Comparison of ENCODE assay signal across 8 cellular contexts in genomic region chr2:36597532-36598377, GRCh38. TPM values are rescaled to one million over a fixed set of nuclear protein-coding genes. Genes with fewer than 3 reads are reported as not detected.
DNase-seq lines count a peak whose midpoint lies in the region; ATAC-seq and TF ChIP-seq lines count a peak whose summit lies in the region.

Gene FEZ2, minus strand, starts transcription at chr2:36598168. Its CDS starts 26 bp downstream, at chr2:36598142.

- no peak for TF ChIP-seq CTCF in astrocyte of the cerebellum (IDR thresholded peaks at IDR 0.05; ENCODE audit: low read depth, low read length, missing control alignments)

- DNase-seq in NCI-H1105 treated with DMSO at 0.1 percent for 48 hours (lab: John Stamatoyannopoulos, UW) = peak; percentile 32
- peak; percentile 41 for DNase-seq in T-helper 22 cell (ENCODE audit: low read depth)
- peak; percentile 33 for DNase-seq in astrocyte of the cerebellum (ENCODE audit: low read depth)
- peak; percentile 81 for DNase-seq in hepatic stellate cell (ENCODE audit: low spot score)
- DNase-seq in renal cortical epithelial cell (ENCODE audit: low read depth) = peak; percentile 51
- no peak for DNase-seq in OCI-M2 (lab: John Stamatoyannopoulos, UW; ENCODE audit: unreplicated experiment)

- in situ Hi-C loops in astrocyte of the cerebellum (cut with HindIII; ENCODE audit: low sequenced_read_pairs) = no loop called here

- peak within 1 kb of the TSS; percentile 67 for H3K4me3 ChIP-seq in astrocyte of the cerebellum (ENCODE audit: low read depth, low read length)

- ATAC-seq in GM18499 (IDR thresholded peaks at IDR 0.05; ENCODE audit: insufficient read depth, unreplicated experiment) (peak; percentile 95), HG02759 (IDR thresholded peaks at IDR 0.05; ENCODE audit: unreplicated experiment) (peak; percentile 99)

RNA-seq across cellular contexts. Expression of gene FEZ2, which starts in this region (rescaled TPM):
- 64.4 and 76.0 TPM in 2 replicates for total RNA-seq in renal cortical epithelial cell
